8 cellular contexts compared by ENCODE assay signal in genomic region chr1:204431310-204432184, GRCh38.
DNase-seq lines count a peak whose midpoint lies in the region; ATAC-seq lines count a peak whose summit lies in the region.

No MANE protein-coding gene starts in this region.

- H3K27ac ChIP-seq in caudate nucleus (ENCODE audit: low read depth, low read length), result no peak overlapping the region

- peak; percentile 79 for DNase-seq in SIG-M5 treated with dmso at 0.1 percent for 504 hours (lab: John Stamatoyannopoulos, UW; ENCODE audit: unreplicated experiment)
- DNase-seq in SIG-M5 (lab: John Stamatoyannopoulos, UW), result no peak
- peak; percentile 82 for DNase-seq in NCI-H2227 (lab: John Stamatoyannopoulos, UW; ENCODE audit: unreplicated experiment)
- DNase-seq in activated CD4-positive, CD25-positive, alpha-beta regulatory T cell treated with anti-CD3 and anti-CD28 coated beads, Interleukin-2, amount 50 U/mL, for 72 hours, result peak; percentile 79
- DNase-seq in caudate nucleus (lab: John Stamatoyannopoulos, UW), result peak in 55 of 61 donors; percentile 13 to 80 (median 50)
- peak; percentile 72 for DNase-seq in kidney glomerular epithelial cell (lab: John Stamatoyannopoulos, UW)
- peak; percentile 88 to 90 for DNase-seq in stimulated activated CD4-positive, alpha-beta T cell treated with anti-CD3 and anti-CD28 coated beads, Interleukin-2, amount 100 ng/mL, for 24 hours

- ATAC-seq in GM19023 (IDR thresholded peaks at IDR 0.05; ENCODE audit: unreplicated experiment), result no peak
